Comparison of ENCODE assay signal across 1 cellular context in the genomic region with DNA sequence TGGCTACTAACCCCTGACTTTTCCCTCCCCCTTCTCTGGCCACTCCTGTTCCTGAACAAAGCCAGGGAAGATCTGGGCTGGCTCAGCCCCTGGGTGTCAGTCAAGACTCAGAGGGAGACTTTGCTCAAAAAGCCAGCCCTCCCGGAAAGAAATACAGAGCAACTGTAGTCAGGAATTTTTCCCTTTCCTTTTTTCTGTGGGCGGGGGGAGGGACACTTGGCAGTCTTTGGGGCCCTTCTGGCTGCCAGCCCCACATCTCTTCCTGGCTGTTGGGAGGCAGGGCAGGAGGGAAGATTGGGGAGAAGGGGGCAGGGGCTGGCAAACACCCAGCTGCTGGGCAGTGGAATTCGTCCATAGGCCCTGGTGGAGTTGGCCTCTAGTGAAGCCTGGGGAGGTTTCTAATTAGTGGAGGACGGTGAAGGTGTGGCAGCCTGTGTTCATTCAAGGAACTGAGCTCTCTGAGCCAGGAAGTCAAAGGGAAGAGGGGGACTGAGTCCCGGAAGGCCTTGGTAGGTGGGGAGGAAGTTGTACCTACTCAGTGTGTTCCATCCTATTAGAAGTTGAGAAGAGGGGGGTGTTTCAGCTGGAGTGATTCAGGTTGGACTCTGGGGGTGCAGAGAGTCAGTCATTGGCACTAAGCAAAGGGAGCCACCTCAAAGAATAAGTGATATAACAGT.
TF ChIP-seq lines count a peak whose summit lies in the region.

No MANE protein-coding gene starts in this region.

TF ChIP-seq in WTC11, 78 proteins besides CTCF, POLR2A, EP300 and RAD21 (continued from another document):
- TF ChIP-seq, protein P1, sequence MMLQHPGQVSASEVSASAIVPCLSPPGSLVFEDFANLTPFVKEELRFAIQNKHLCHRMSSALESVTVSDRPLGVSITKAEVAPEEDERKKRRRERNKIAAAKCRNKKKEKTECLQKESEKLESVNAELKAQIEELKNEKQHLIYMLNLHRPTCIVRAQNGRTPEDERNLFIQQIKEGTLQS (CRISPR knock-in tag; conservative IDR thresholded peaks at IDR 0.05) = no peak
- no peak for TF ChIP-seq SMAD3 (CRISPR knock-in tag; IDR thresholded peaks at IDR 0.05; ENCODE audit: borderline replicate concordance)
- TF ChIP-seq RELA (CRISPR knock-in tag; IDR thresholded peaks at IDR 0.05; ENCODE audit: borderline replicate concordance) = no peak
- TF ChIP-seq, protein P2, sequence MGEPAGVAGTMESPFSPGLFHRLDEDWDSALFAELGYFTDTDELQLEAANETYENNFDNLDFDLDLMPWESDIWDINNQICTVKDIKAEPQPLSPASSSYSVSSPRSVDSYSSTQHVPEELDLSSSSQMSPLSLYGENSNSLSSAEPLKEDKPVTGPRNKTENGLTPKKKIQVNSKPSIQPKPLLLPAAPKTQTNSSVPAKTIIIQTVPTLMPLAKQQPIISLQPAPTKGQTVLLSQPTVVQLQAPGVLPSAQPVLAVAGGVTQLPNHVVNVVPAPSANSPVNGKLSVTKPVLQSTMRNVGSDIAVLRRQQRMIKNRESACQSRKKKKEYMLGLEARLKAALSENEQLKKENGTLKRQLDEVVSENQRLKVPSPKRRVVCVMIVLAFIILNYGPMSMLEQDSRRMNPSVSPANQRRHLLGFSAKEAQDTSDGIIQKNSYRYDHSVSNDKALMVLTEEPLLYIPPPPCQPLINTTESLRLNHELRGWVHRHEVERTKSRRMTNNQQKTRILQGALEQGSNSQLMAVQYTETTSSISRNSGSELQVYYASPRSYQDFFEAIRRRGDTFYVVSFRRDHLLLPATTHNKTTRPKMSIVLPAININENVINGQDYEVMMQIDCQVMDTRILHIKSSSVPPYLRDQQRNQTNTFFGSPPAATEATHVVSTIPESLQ (CRISPR knock-in tag; IDR thresholded peaks at IDR 0.05) = no peak
- TF ChIP-seq, protein P3, sequence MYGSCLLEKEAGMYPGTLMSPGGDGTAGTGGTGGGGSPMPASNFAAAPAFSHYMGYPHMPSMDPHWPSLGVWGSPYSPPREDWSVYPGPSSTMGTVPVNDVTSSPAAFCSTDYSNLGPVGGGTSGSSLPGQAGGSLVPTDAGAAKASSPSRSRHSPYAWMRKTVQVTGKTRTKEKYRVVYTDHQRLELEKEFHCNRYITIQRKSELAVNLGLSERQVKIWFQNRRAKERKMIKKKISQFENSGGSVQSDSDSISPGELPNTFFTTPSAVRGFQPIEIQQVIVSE (CRISPR knock-in tag; IDR thresholded peaks at IDR 0.05; ENCODE audit: borderline replicate concordance) = no peak
- TF ChIP-seq, protein P4, sequence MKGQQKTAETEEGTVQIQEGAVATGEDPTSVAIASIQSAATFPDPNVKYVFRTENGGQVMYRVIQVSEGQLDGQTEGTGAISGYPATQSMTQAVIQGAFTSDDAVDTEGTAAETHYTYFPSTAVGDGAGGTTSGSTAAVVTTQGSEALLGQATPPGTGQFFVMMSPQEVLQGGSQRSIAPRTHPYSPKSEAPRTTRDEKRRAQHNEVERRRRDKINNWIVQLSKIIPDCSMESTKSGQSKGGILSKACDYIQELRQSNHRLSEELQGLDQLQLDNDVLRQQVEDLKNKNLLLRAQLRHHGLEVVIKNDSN (CRISPR knock-in tag; IDR thresholded peaks at IDR 0.05) = no peak
